In genomic region chr5:141478321-141478945, GRCh38 we compare ENCODE assay signal across 8 cellular contexts. TPM values are rescaled to one million over a fixed set of nuclear protein-coding genes. Genes with fewer than 3 reads are reported as not detected.
A peak's percentile ranks its signal among the peaks of the same experiment; 100 is the strongest.
DNase-seq lines count a peak whose midpoint lies in the region; ATAC-seq, FAIRE-seq and TF ChIP-seq lines count a peak whose summit lies in the region.

No MANE protein-coding gene starts in this region.

- H3K27ac ChIP-seq in A673 (ENCODE audit: low read depth, low read length, poor library complexity, severe bottlenecking), result no peak overlapping the region
- no peak overlapping the region for H3K27ac ChIP-seq in HUES6 (ENCODE audit: low read depth, low read length)
- peak overlapping the region in 1 of 2 donors; percentile 1 for H3K27ac ChIP-seq in lung (ENCODE audit: low read depth in 1 of 2, low read length in 1 of 2)

- H3K36me3 ChIP-seq in A673 (ENCODE audit: insufficient read depth, low read length, poor library complexity, severe bottlenecking) (no peaks in the 10 kb centered on the region), HUES6 (ENCODE audit: control insufficient read depth, insufficient read depth, low read length) (no peaks in the 10 kb centered on the region), bronchial epithelial cell (ENCODE audit: control insufficient read depth, insufficient read depth, low read length) (peaks cover 1% of the 10 kb centered on the region), lung (ENCODE audit: control insufficient read depth in 2 of 2, insufficient read depth in 2 of 2, low read length in 2 of 2) (peaks cover 0 to 3% of the 10 kb centered on the region in 2 donors)

- H3K9me3 Mint-ChIP-seq in CD14-positive monocyte, result peaks cover 0 to 28% (median 6%) of the 10 kb centered on the region in 7 donors

- DNase-seq in A673 (ENCODE audit: low spot score) (no peak), bronchial epithelial cell (ENCODE audit: low read depth) (peak; percentile 52), lung (ENCODE audit: low spot score) (peak; percentile 79), ACHN (no peak), NCI-H2196 (lab: John Stamatoyannopoulos, UW; ENCODE audit: unreplicated experiment) (no peak), CD14-positive monocyte (ENCODE audit: low spot score) (no peak)

- in situ Hi-C loops in ACHN (cut with HindIII; ENCODE audit: low pct_ligation_motif_present, low pct_unique_long_range_greater_than_20kb, low sequenced_read_pairs), result no loop called here

- peak overlapping the region in 1 of 2 donors; percentile 98 for H3K4me3 Mint-ChIP-seq in CD14-positive monocyte

- FAIRE-seq in bronchial epithelial cell (lab: Jason Lieb, UNC), result no peak

- no peak for ATAC-seq in lung (ENCODE audit: insufficient read depth, low FRiP score)
- no peak for ATAC-seq in HG03135 (IDR thresholded peaks at IDR 0.05; ENCODE audit: unreplicated experiment)

- POLR2A ChIA-PET in A673 (lab: Charles Lee; ENCODE audit: low non-redundant PET), result no interaction called here

- H3K9me3 ChIP-seq in A673 (ENCODE audit: low read depth, low read length, poor library complexity, severe bottlenecking) (no peaks in the 10 kb centered on the region), HUES6 (ENCODE audit: control insufficient read depth, insufficient read depth, low read depth, low read length) (no peaks in the 10 kb centered on the region), lung (ENCODE audit: control insufficient read depth in 2 of 2, insufficient read depth in 1 of 2, low read length in 1 of 2) (peaks cover 0 to 5% of the 10 kb centered on the region in 2 donors)

- peaks cover 40% of the 10 kb centered on the region for H3K4me1 ChIP-seq in A673 (ENCODE audit: insufficient read depth, low read length, poor library complexity, severe bottlenecking)
- H3K4me1 ChIP-seq in HUES6 (ENCODE audit: control insufficient read depth, insufficient read depth, low read length), result peaks cover 26% of the 10 kb centered on the region
- peaks cover 3 to 18% of the 10 kb centered on the region in 2 donors for H3K4me1 ChIP-seq in lung (ENCODE audit: control insufficient read depth in 2 of 2, insufficient read depth in 2 of 2, low read length in 2 of 2)

- intact Hi-C loops in A673 (cut with micrococcal nuclease; ENCODE audit: unreplicated experiment) (loop anchor here (5.0 kb wide), 1 partner anchor 34 kb away; no protein-coding TSS in a partner anchor), CD14-positive monocyte (cut with micrococcal nuclease) (no loop called here)

- peaks cover 55 to 78% (median 76%) of the 10 kb centered on the region in 3 donors for H3K27me3 Mint-ChIP-seq in CD14-positive monocyte (ENCODE audit: low read depth in 3 of 3)

- TF ChIP-seq CTCF in A673 (conservative IDR thresholded peaks at IDR 0.05; ENCODE audit: low read depth, low read length) (peak; percentile 35; the same call in 1 of the 2 replicates), bronchial epithelial cell (IDR thresholded peaks at IDR 0.05; ENCODE audit: insufficient read depth, low read length, severe bottlenecking) (peak; percentile 76), lung (IDR thresholded peaks at IDR 0.05; ENCODE audit: control extremely low read depth, extremely low read depth) (no peak), CD14-positive monocyte (IDR thresholded peaks at IDR 0.05) (no peak)

- H3K27me3 ChIP-seq in A673 (replicated peaks; ENCODE audit: insufficient read depth, low read depth, low read length, poor library complexity), result no peaks in the 10 kb centered on the region
- peaks cover 29% of the 10 kb centered on the region for H3K27me3 ChIP-seq in HUES6 (ENCODE audit: control insufficient read depth, insufficient read depth, low read length)
- H3K27me3 ChIP-seq in bronchial epithelial cell (ENCODE audit: control insufficient read depth, insufficient read depth, low read length), result no peaks in the 10 kb centered on the region
- H3K27me3 ChIP-seq in lung (ENCODE audit: control insufficient read depth, insufficient read depth), result no peaks in the 10 kb centered on the region

- CTCF ChIA-PET in A673 (lab: Charles Lee), result no interaction called here

- H3K4me3 ChIP-seq in A673 (ENCODE audit: low read depth, low read length, poor library complexity, severe bottlenecking) (peak overlapping the region; percentile 80), HUES6 (ENCODE audit: low read depth, low read length) (peak overlapping the region; percentile 13; the same call in 1 of the 2 replicates), bronchial epithelial cell (ENCODE audit: low read depth, low read length) (peak overlapping the region; percentile 23), lung (peak overlapping the region; percentile 52)

- no peak overlapping the region for H3K27ac Mint-ChIP-seq in CD14-positive monocyte

- no peak overlapping the region for H3K9ac ChIP-seq in HUES6 (ENCODE audit: low read length)

- peaks cover 27% of the 10 kb centered on the region for H3K4me1 Mint-ChIP-seq in CD14-positive monocyte

- 34 to 35% methylated on average over 20 of the region's 20 CpGs for WGBS in lung, 2 donors

- H3K36me3 Mint-ChIP-seq in CD14-positive monocyte, result peaks cover 7 to 10% of the 10 kb centered on the region in 2 donors

- no TSS peak for BruUV-seq in A673 (replicated peaks; lab: Mats Ljungman, UMichigan)

RNA-seq across cellular contexts. Expression of gene PCDHGC3, which starts 2.7 kb away (rescaled TPM):
- total RNA-seq in A673 (2021) (103 and 112 TPM in 2 replicates), bronchial epithelial cell (9.5 and 17.4 TPM in 2 replicates), lung (100 to 1,000 TPM in 1 of 2 donors, 10 to 100 TPM in 1; 63.9 to 116 TPM)
- polyA plus RNA-seq in lung (10 to 100 TPM; 44.8 to 73.4 TPM), CD14-positive monocyte (under 1 TPM in 1 of 2 donors, not detected in 1; 0.33 TPM)

RNA-seq across cellular contexts. Expression of gene PCDHGC4, which starts 6.4 kb away (rescaled TPM):
- total RNA-seq in A673 (2021) (3.6 and 3.8 TPM in 2 replicates), bronchial epithelial cell (0.53 and 0.90 TPM in 2 replicates), lung (1 to 10 TPM; 3.1 to 8.7 TPM)
- polyA plus RNA-seq in lung (under 1 TPM; 0.08 to 0.24 TPM), CD14-positive monocyte (not detected)

RNA-seq across cellular contexts. Expression of gene PCDHGC5, which starts 10.4 kb away (rescaled TPM):
- total RNA-seq in A673 (2021) (3.4 and 3.6 TPM in 2 replicates), bronchial epithelial cell (0.26 and 0.77 TPM in 2 replicates), lung (1 to 10 TPM; 2.7 to 5.1 TPM)
- polyA plus RNA-seq in lung (under 1 TPM; 0.14 to 0.39 TPM), CD14-positive monocyte (not detected)

RNA-seq across cellular contexts. Expression of gene PCDHGA12, which starts 48.1 kb away (rescaled TPM):
- total RNA-seq in A673 (2021) (3.5 and 3.6 TPM in 2 replicates), bronchial epithelial cell (0.79 and 1.4 TPM in 2 replicates), lung (1 to 10 TPM; 5.6 to 7.9 TPM)
- polyA plus RNA-seq in lung (1 to 10 TPM; 1.2 to 1.6 TPM), CD14-positive monocyte (not detected)

RNA-seq across cellular contexts. Expression of gene PCDHGA11, which starts 57.6 kb away (rescaled TPM):
- total RNA-seq in A673 (2021) (34.9 and 35.5 TPM in 2 replicates), bronchial epithelial cell (1.6 and 3.2 TPM in 2 replicates), lung (10 to 100 TPM in 1 of 2 donors, 1 to 10 TPM in 1; 3.8 to 11.1 TPM)
- polyA plus RNA-seq in lung (under 1 TPM; 0.65 to 0.81 TPM), CD14-positive monocyte (not detected)

Comparison
In these comparisons a context has a peak if more than half of its experiments do, and no peak if none do; other contexts are left out.
1. DNase-seq: peak in bronchial epithelial cell (single experiment) and lung (single experiment); none in A673 (single experiment), ACHN (single experiment), NCI-H2196 (single experiment) and CD14-positive monocyte (single experiment).
2. H3K4me3 ChIP-seq: peak in every context shown above with its lines; median percentile 80 in A673; 52 in lung; 23 in bronchial epithelial cell; 13 in HUES6.
3. CTCF ChIP-seq: peak in A673 (single experiment) and bronchial epithelial cell (single experiment); none in lung (single experiment) and CD14-positive monocyte (single experiment).